Comparison of ENCODE assay signal across 8 cellular contexts in the genomic region with DNA sequence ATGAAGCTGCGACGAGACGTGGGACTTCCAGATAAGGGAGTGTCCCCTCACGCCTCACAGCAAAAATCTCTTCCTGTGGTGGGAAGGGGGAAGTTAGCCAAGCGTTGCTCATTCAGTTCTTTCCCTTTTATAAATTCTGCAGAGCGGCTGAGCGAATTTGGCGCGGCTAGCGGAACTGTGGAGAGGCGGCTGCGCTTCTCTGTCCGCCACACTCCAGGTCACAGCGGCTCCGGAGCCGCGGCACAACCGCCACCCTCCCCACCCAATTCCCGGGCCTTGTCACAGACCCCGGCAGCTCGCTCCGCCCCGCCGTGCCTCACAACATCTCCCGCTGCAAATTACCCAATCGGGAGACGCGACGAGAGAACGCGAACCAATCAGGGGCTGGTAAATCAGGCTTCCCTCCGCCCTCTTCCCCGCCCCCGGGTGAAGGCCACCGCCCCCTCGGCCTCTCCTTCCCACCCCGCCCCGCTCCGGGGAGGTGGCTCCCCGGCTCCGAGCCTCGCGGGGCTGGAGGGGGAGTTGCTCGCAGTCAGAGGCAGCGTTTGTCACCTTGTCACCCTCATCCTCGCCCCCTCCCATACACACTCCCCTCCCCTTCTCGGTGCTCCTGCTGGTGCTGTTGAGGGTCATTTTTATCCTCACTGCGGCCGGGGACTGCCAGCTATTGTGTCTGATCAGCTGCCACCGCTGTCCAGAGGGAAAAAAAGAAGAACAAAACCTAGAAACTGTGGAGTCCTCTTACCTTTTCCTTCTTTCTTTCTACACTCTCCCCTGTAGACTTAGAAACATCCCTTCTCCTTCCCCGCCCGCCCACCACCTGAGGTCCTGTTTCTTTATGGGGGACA. TPM values are rescaled to one million over a fixed set of nuclear protein-coding genes. Genes with fewer than 3 reads are reported as not detected.
DNase-seq lines count a peak whose midpoint lies in the region; ATAC-seq and TF ChIP-seq lines count a peak whose summit lies in the region.

No MANE protein-coding gene starts in this region.

- CTCF ChIA-PET in CD4-positive, alpha-beta memory T cell (lab: Charles Lee; ENCODE audit: partially characterized antibody), result interaction anchor here (0.7 to 1.2 kb wide), 4 partner anchors 13 to 161 kb away, joined by 3 to 4 read pairs (median 3); no protein-coding TSS in a partner anchor
- CTCF ChIA-PET in activated CD4-positive, alpha-beta memory T cell treated with anti-CD3 and anti-CD28 coated beads, Interleukin-2, amount 10 ng/mL, durations not matched to agents 7 days and 5 days (lab: Charles Lee), result interaction anchor here (0.7 to 2.5 kb wide), 3 partner anchors 18 to 227 kb away, joined by 3 to 11 read pairs (median 5); no protein-coding TSS in a partner anchor

- peak in 1 of 2 donors; percentile 50 for TF ChIP-seq POLR2A in lower leg skin (IDR thresholded peaks at IDR 0.05)

- POLR2A ChIA-PET in CD4-positive, alpha-beta memory T cell (lab: Charles Lee; ENCODE audit: partially characterized antibody), result interaction anchor here (0.5 to 5.7 kb wide), 13 partner anchors 13 to 292 kb away, joined by 3 to 46 read pairs (median 5); a partner anchor contains a TSS
- POLR2A ChIA-PET in activated CD4-positive, alpha-beta memory T cell treated with anti-CD3 and anti-CD28 coated beads, Interleukin-2, amount 10 ng/mL, durations not matched to agents 7 days and 5 days (lab: Charles Lee), result interaction anchor here (0.7 to 3.1 kb wide), 7 partner anchors 18 to 301 kb away, joined by 3 to 19 read pairs (median 3); a partner anchor contains a TSS

- H3K27me3 Mint-ChIP-seq in CD4-positive, alpha-beta memory T cell, result no peaks in the 10 kb centered on the region
- H3K27me3 Mint-ChIP-seq in activated CD4-positive, alpha-beta memory T cell treated with anti-CD3 and anti-CD28 coated beads, Interleukin-2, amount 10 ng/mL, durations not matched to agents 7 days and 5 days, result no peaks in the 10 kb centered on the region

- H3K4me3 Mint-ChIP-seq in CD4-positive, alpha-beta memory T cell, result peak overlapping the region; percentile 93 to 95 (median 95)
- H3K4me3 Mint-ChIP-seq in activated CD4-positive, alpha-beta memory T cell treated with anti-CD3 and anti-CD28 coated beads, Interleukin-2, amount 10 ng/mL, durations not matched to agents 7 days and 5 days, result peak overlapping the region; percentile 92

- DNase-seq in CD4-positive, alpha-beta memory T cell, result peak; percentile 91 to 95 (median 94)
- peak; percentile 91 for DNase-seq in HK-2 (ENCODE audit: unreplicated experiment)
- DNase-seq in NCI-H82 treated with DMSO at 0.1 percent for 48 hours (lab: John Stamatoyannopoulos, UW; ENCODE audit: unreplicated experiment), result peak; percentile 75
- peak; percentile 96 for DNase-seq in activated CD4-positive, alpha-beta memory T cell treated with anti-CD3 and anti-CD28 coated beads, Interleukin-2, amount 10 ng/mL, durations not matched to agents 7 days and 5 days
- DNase-seq in lower leg skin (ENCODE audit: low spot score in 2 of 2), result peak; percentile 98 to 100
- peak; percentile 94 for DNase-seq in stimulated activated CD4-positive, alpha-beta T cell treated with anti-CD3 and anti-CD28 coated beads, Interleukin-4, amount 100 ng/mL, for 4 hours

- H3K4me1 ChIP-seq in CD4-positive, alpha-beta memory T cell (ENCODE audit: insufficient read depth, low read length), result peaks cover 24% of the 10 kb centered on the region
- peaks cover 18 to 22% of the 10 kb centered on the region in 2 donors for H3K4me1 ChIP-seq in duodenal mucosa (ENCODE audit: control insufficient read depth in 1 of 2, insufficient read depth in 2 of 2, low read length in 2 of 2)

- H3K9me3 ChIP-seq in CD4-positive, alpha-beta memory T cell (ENCODE audit: control insufficient read depth in 1 of 2, low read length in 2 of 2), result no peaks in the 10 kb centered on the region
- no peaks in the 10 kb centered on the region for H3K9me3 ChIP-seq in duodenal mucosa (ENCODE audit: control insufficient read depth in 1 of 2, low read length in 2 of 2)

- H3K36me3 ChIP-seq in CD4-positive, alpha-beta memory T cell (ENCODE audit: insufficient read depth, low read length), result no peaks in the 10 kb centered on the region
- no peaks in the 10 kb centered on the region for H3K36me3 ChIP-seq in duodenal mucosa (ENCODE audit: control insufficient read depth in 1 of 2, insufficient read depth in 2 of 2, low read length in 2 of 2)

- 1 to 2% methylated on average over 39 to 44 of the region's 52 CpGs for WGBS in lower leg skin, 2 donors

- peak overlapping the region; percentile 89 to 94 (median 92) for H3K27ac Mint-ChIP-seq in CD4-positive, alpha-beta memory T cell
- peak overlapping the region; percentile 90 for H3K27ac Mint-ChIP-seq in activated CD4-positive, alpha-beta memory T cell treated with anti-CD3 and anti-CD28 coated beads, Interleukin-2, amount 10 ng/mL, durations not matched to agents 7 days and 5 days

- H3K4me1 Mint-ChIP-seq in CD4-positive, alpha-beta memory T cell, result peaks cover 5 to 25% (median 16%) of the 10 kb centered on the region in 4 donors
- H3K4me1 Mint-ChIP-seq in activated CD4-positive, alpha-beta memory T cell treated with anti-CD3 and anti-CD28 coated beads, Interleukin-2, amount 10 ng/mL, durations not matched to agents 7 days and 5 days, result peaks cover 26% of the 10 kb centered on the region

- ATAC-seq in GM19455 (IDR thresholded peaks at IDR 0.05; ENCODE audit: unreplicated experiment), result peak; percentile 85

- H3K4me3 ChIP-seq in CD4-positive, alpha-beta memory T cell (ENCODE audit: low read length in 2 of 2), result peak overlapping the region; percentile 88 to 90
- H3K4me3 ChIP-seq in duodenal mucosa (ENCODE audit: low read depth in 1 of 2, low read length in 2 of 2) (peak overlapping the region; percentile 79 to 97), lower leg skin (ENCODE audit: low read depth, poor library complexity, severe bottlenecking) (peak overlapping the region; percentile 80)

- H3K27me3 ChIP-seq in CD4-positive, alpha-beta memory T cell (ENCODE audit: insufficient read depth, low read length), result no peaks in the 10 kb centered on the region
- no peaks in the 10 kb centered on the region for H3K27me3 ChIP-seq in duodenal mucosa (ENCODE audit: control insufficient read depth in 1 of 2, insufficient read depth in 2 of 2, low read length in 2 of 2)

- TF ChIP-seq CTCF in lower leg skin (IDR thresholded peaks at IDR 0.05), result no peak

- intact Hi-C loops in CD4-positive, alpha-beta memory T cell (cut with micrococcal nuclease), result loop anchor here (1.0 to 5.0 kb wide), 5 partner anchors 158 to 1286 kb away; a partner anchor contains a TSS
- intact Hi-C loops in lower leg skin (cut with DNase I; ENCODE audit: low total_unique reads), result no loop called here

- peaks cover 0 to 1% (median 0%) of the 10 kb centered on the region in 8 donors for H3K9me3 Mint-ChIP-seq in CD4-positive, alpha-beta memory T cell
- no peaks in the 10 kb centered on the region for H3K9me3 Mint-ChIP-seq in activated CD4-positive, alpha-beta memory T cell treated with anti-CD3 and anti-CD28 coated beads, Interleukin-2, amount 10 ng/mL, durations not matched to agents 7 days and 5 days

- peak overlapping the region; percentile 80 to 99 for H3K9ac ChIP-seq in duodenal mucosa (ENCODE audit: low read depth in 1 of 2, low read length in 2 of 2)

- peak overlapping the region; percentile 71 for H3K27ac ChIP-seq in CD4-positive, alpha-beta memory T cell (ENCODE audit: low read depth, low read length)
- peak overlapping the region; percentile 90 for H3K27ac ChIP-seq in duodenal mucosa (ENCODE audit: low read depth, low read length)

- H3K36me3 Mint-ChIP-seq in CD4-positive, alpha-beta memory T cell, result peaks cover 0 to 6% of the 10 kb centered on the region in 2 donors
- peaks cover 18% of the 10 kb centered on the region for H3K36me3 Mint-ChIP-seq in activated CD4-positive, alpha-beta memory T cell treated with anti-CD3 and anti-CD28 coated beads, Interleukin-2, amount 10 ng/mL, durations not matched to agents 7 days and 5 days (ENCODE audit: low read depth)

RNA-seq across cellular contexts. Expression of a gene that starts 0.9 kb away (rescaled TPM):
- total RNA-seq in CD4-positive, alpha-beta memory T cell, result 10 to 100 TPM; 22.8 to 28.0 TPM
- 1 to 10 TPM in 1 of 2 donors, under 1 TPM in 1; 1.00 to 5.7 TPM for polyA plus RNA-seq in CD4-positive, alpha-beta memory T cell
- 10 to 100 TPM; 35.6 to 36.0 TPM for total RNA-seq in activated CD4-positive, alpha-beta memory T cell treated with anti-CD3 and anti-CD28 coated beads, Interleukin-2, amount 10 ng/mL, durations not matched to agents 7 days and 5 days
- 10 to 100 TPM; 26.5 to 43.6 (median 31.6) TPM for total RNA-seq in lower leg skin

Comparison
In these comparisons a context has a peak if more than half of its experiments do, and no peak if none do; other contexts are left out.
1. Peak in every context shown above with its lines: DNase-seq, ATAC-seq, H3K4me3 ChIP-seq and H3K27ac ChIP-seq.